9 cellular contexts compared by ENCODE assay signal in the genomic region with DNA sequence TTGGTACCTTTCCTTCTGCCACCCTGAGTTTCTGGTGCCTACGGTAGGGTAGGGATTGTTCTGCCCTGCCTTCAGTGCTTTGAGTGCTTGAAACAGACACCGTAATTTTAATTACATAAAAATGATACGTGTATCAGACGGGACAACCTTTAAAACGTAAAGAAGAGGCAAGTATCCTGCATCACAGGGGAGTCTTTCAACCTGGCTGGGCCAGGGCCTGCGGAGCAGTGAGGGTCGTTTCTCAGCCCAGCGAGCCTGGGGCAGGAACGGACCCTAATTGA. TPM values are rescaled to one million over a fixed set of nuclear protein-coding genes. Genes with fewer than 3 reads are reported as not detected.
DNase-seq lines count a peak whose midpoint lies in the region; ATAC-seq and TF ChIP-seq lines count a peak whose summit lies in the region.
"Had no signal": no experiment of that assay in that cellular context is flagged by ENCODE, and none has a peak within 500 bp of the region (broad histone marks: within the 10 kb centered on the region; RNA-seq: fewer than 3 reads in every experiment).

No MANE protein-coding gene starts in this region.

- ATAC-seq in GM18868 (IDR thresholded peaks at IDR 0.05; ENCODE audit: unreplicated experiment) = no peak

- H4K91ac ChIP-seq in neuronal stem cell (ENCODE audit: low read depth, low read length, poor library complexity) = peak overlapping the region; percentile 48

- no peak for TF ChIP-seq CTCF in LNCaP clone FGC (IDR thresholded peaks at IDR 0.05; ENCODE audit: control insufficient read depth, extremely low read depth, insufficient read depth)
- TF ChIP-seq CTCF in epithelial cell of proximal tubule (conservative IDR thresholded peaks at IDR 0.05; ENCODE audit: low read depth, low read length) = no peak
- no peak for TF ChIP-seq CTCF in thyroid gland (IDR thresholded peaks at IDR 0.05)

- H3K79me2 ChIP-seq in ACC112 (ENCODE audit: control insufficient read depth, insufficient read depth, low read length, unreplicated experiment) = no peaks in the 10 kb centered on the region

- peak overlapping the region; percentile 63 for H2BK12ac ChIP-seq in neuronal stem cell (ENCODE audit: low read length)

- H3K27me3 ChIP-seq in ACC112 (ENCODE audit: insufficient read depth, low read length) = peaks cover 43% of the 10 kb centered on the region
- no peaks in the 10 kb centered on the region for H3K27me3 ChIP-seq in neuronal stem cell (ENCODE audit: control insufficient read depth in 3 of 3, insufficient read depth in 3 of 3, low read depth in 1 of 3, low read length in 3 of 3)
- H3K27me3 ChIP-seq in thyroid gland = no peaks in the 10 kb centered on the region

- H4K8ac ChIP-seq in neuronal stem cell (ENCODE audit: low read depth, low read length) = no peak overlapping the region

- no peak overlapping the region for H3K14ac ChIP-seq in neuronal stem cell (ENCODE audit: low read length)

- H3K4me1 ChIP-seq in ACC112 (ENCODE audit: control insufficient read depth, insufficient read depth, low read length, unreplicated experiment) (peaks cover 8% of the 10 kb centered on the region), neuronal stem cell (ENCODE audit: control insufficient read depth in 2 of 2, insufficient read depth in 1 of 2, low read depth in 1 of 2, low read length in 2 of 2) (peaks cover 30 to 37% of the 10 kb centered on the region in 2 donors), thyroid gland (peaks cover 31 to 50% of the 10 kb centered on the region in 2 donors)

- peak overlapping the region; percentile 68; the same call in 1 of the 2 replicates for H3K4me3 ChIP-seq in ACC112 (ENCODE audit: low read depth, low read length)
- H3K4me3 ChIP-seq in LNCaP clone FGC (ENCODE audit: low read depth, low read length) = peak overlapping the region; percentile 63
- H3K4me3 ChIP-seq in epithelial cell of proximal tubule (ENCODE audit: low read depth, low read length) = peak overlapping the region; percentile 75
- peak overlapping the region; percentile 70 to 74 for H3K4me3 ChIP-seq in neuronal stem cell (ENCODE audit: low read length in 2 of 2)
- peak overlapping the region in 1 of 3 donors; percentile 73 for H3K4me3 ChIP-seq in thyroid gland (replicated peaks in 1 of 3)

- H2AFZ ChIP-seq in ACC112 (ENCODE audit: low read length, unreplicated experiment) (no peak overlapping the region), neuronal stem cell (ENCODE audit: low read length) (peak overlapping the region; percentile 85)

- H3K4me2 ChIP-seq in neuronal stem cell (ENCODE audit: insufficient read depth, low read length, poor library complexity, severe bottlenecking) = peak overlapping the region; percentile 55

- no peak overlapping the region for H3K27ac ChIP-seq in ACC112 (ENCODE audit: low read depth, low read length)
- H3K27ac ChIP-seq in neuronal stem cell (replicated peaks; ENCODE audit: low read length) = peak overlapping the region; percentile 74
- H3K27ac ChIP-seq in thyroid gland = peak overlapping the region in 1 of 3 donors; percentile 61

- H3K36me3 ChIP-seq in ACC112 (ENCODE audit: insufficient read depth, low read length) (no peaks in the 10 kb centered on the region), neuronal stem cell (replicated peaks in 1 of 2; ENCODE audit: control insufficient read depth in 2 of 2, insufficient read depth in 2 of 2, low read length in 2 of 2) (no peaks in the 10 kb centered on the region), thyroid gland (no peaks in the 10 kb centered on the region)

- no peak for DNase-seq in LNCaP clone FGC (ENCODE audit: low read depth)
- DNase-seq in epithelial cell of proximal tubule (ENCODE audit: low read depth) = no peak
- no peak for DNase-seq in neuronal stem cell (ENCODE audit: low spot score)
- no peak for DNase-seq in thyroid gland
- DNase-seq in EL = no peak
- DNase-seq in NCI-H1930 (lab: John Stamatoyannopoulos, UW) = no peak
- DNase-seq: RPMI8226 had no signal

- no CpG with 5 or more reads among the region's 9 CpGs for WGBS in neuronal stem cell (ENCODE audit: extremely low coverage in 2 of 2, insufficient read length in 2 of 2, insufficient replicate concordance in 1 of 2), 2 donors
- 23 to 33% methylated on average over 9 of the region's 9 CpGs for WGBS in thyroid gland, 2 donors

- H3K23ac ChIP-seq in neuronal stem cell (ENCODE audit: low read depth, low read length, poor library complexity) = no peak overlapping the region

- H2BK5ac ChIP-seq in neuronal stem cell (ENCODE audit: low read length) = peak overlapping the region; percentile 56

- H3K79me1 ChIP-seq in neuronal stem cell (ENCODE audit: low read depth, low read length) = peaks cover 9% of the 10 kb centered on the region

- H3K18ac ChIP-seq in neuronal stem cell (ENCODE audit: low read length) = peak overlapping the region; percentile 97

- no peak for TF ChIP-seq POLR2A in thyroid gland (IDR thresholded peaks at IDR 0.05)

- H2BK120ac ChIP-seq in neuronal stem cell (ENCODE audit: low read depth, low read length) = no peak overlapping the region

- intact Hi-C loops in thyroid gland (cut with DNase I) = no loop called here

- no peak overlapping the region for H3K4ac ChIP-seq in neuronal stem cell (ENCODE audit: low read length)

- H3K9me3 ChIP-seq in neuronal stem cell (replicated peaks in 1 of 2; ENCODE audit: control insufficient read depth in 2 of 2, insufficient read depth in 1 of 2, low read depth in 1 of 2, low read length in 2 of 2) (no peaks in the 10 kb centered on the region), thyroid gland (no peaks in the 10 kb centered on the region)

- H2AK5ac ChIP-seq in neuronal stem cell (ENCODE audit: low read depth, low read length) = peak overlapping the region; percentile 79

- peak overlapping the region; percentile 31 for H3K9ac ChIP-seq in neuronal stem cell (ENCODE audit: low read depth, low read length, poor library complexity)

- peak overlapping the region; percentile 78 for H2BK15ac ChIP-seq in neuronal stem cell (ENCODE audit: low read length)

RNA-seq across cellular contexts. Expression of a gene that starts 0.5 kb away (rescaled TPM):
- total RNA-seq in epithelial cell of proximal tubule (11.6 and 23.8 TPM in 2 replicates), thyroid gland (10 to 100 TPM; 26.0 to 48.5 (median 38.2) TPM)
- polyA plus RNA-seq in neuronal stem cell (2013, experiment 1 of 2) = 28.9 TPM
- 29.1 TPM for polyA plus RNA-seq in neuronal stem cell (2013, experiment 2 of 2)
